Comparison of ENCODE assay signal across 22 cellular contexts in genomic region chr3:114216186-114216970, GRCh38. TPM values are rescaled to one million over a fixed set of nuclear protein-coding genes. Genes with fewer than 3 reads are reported as not detected.
DNase-seq lines count a peak whose midpoint lies in the region; ATAC-seq and TF ChIP-seq lines count a peak whose summit lies in the region.
"Had no signal": no experiment of that assay in that cellular context is flagged by ENCODE, and none has a peak within 500 bp of the region (broad histone marks: within the 10 kb centered on the region; RNA-seq: fewer than 3 reads in every experiment).

No MANE protein-coding gene starts in this region.

- DNase-seq in AG20443 (ENCODE audit: low spot score) (peak; percentile 54), GM23248 (peak; percentile 73), astrocyte of the hippocampus (ENCODE audit: low read depth, low spot score) (peak; percentile 66), kidney epithelial cell (ENCODE audit: low read depth) (peak; percentile 19), GOT3 (lab: John Stamatoyannopoulos, UW) (no peak), CD1c-positive myeloid dendritic cell (ENCODE audit: extremely low spot score) (no peak), NCI-H526 treated with DMSO at 0.1 percent for 48 hours (lab: John Stamatoyannopoulos, UW) (no peak)
- DNase-seq: activated CD4-positive, CD25-positive, alpha-beta regulatory T cell treated with anti-CD3 and anti-CD28 coated beads, Interleukin-2, amount 50 U/mL, for 72 hours; adrenal gland; DMS 273 treated with DMSO at 0.1 percent for 48 hours; endodermal cell; foreskin melanocyte; left ventricle myocardium superior; NCI-H2081 treated with DMSO at 0.1 percent for 48 hours; NCI-H510A treated with DMSO at 0.1 percent for 48 hours; SIG-M5 had no signal

- no peak for TF ChIP-seq CTCF in kidney epithelial cell (IDR thresholded peaks at IDR 0.05; ENCODE audit: insufficient read depth, low read length, poor library complexity, severe bottlenecking)

- H3K36me3 ChIP-seq in GM23248 (ENCODE audit: low read depth) (no peaks in the 10 kb centered on the region), kidney epithelial cell (ENCODE audit: control insufficient read depth, insufficient read depth, low read length) (no peaks in the 10 kb centered on the region)
- H3K36me3 ChIP-seq: adrenal gland, thoracic aorta had no signal

- H3K27me3 ChIP-seq in GM23248 (replicated peaks; ENCODE audit: insufficient read depth): no peaks in the 10 kb centered on the region
- no peaks in the 10 kb centered on the region for H3K27me3 ChIP-seq in kidney epithelial cell (ENCODE audit: control insufficient read depth, insufficient read depth, low read length)

- peaks cover 18% of the 10 kb centered on the region; the same call in 1 of the 2 replicates for H3K4me1 ChIP-seq in GM23248 (ENCODE audit: insufficient read depth)

- H3K9ac ChIP-seq in GM23248: no peak overlapping the region

- H2AFZ ChIP-seq in GM23248: no peak overlapping the region

- ATAC-seq in HG02938 (IDR thresholded peaks at IDR 0.05; ENCODE audit: unreplicated experiment): no peak
- ATAC-seq: left ventricle myocardium superior had no signal

- WGBS in GM23248 (ENCODE audit: low coverage in 1 of 2, low lambda C conversion rate in 2 of 2, missing lambda C conversion rate in 2 of 2), 2 experiments: 76% methylated on average over 5 of the region's 5 CpGs

- peaks cover 31% of the 10 kb centered on the region for H3F3A ChIP-seq in GM23248 (ENCODE audit: insufficient read depth)

- no peak overlapping the region for H3K4me2 ChIP-seq in GM23248 (ENCODE audit: unreplicated experiment)

- no peaks in the 10 kb centered on the region for H3K79me2 ChIP-seq in GM23248 (ENCODE audit: insufficient read depth)

- in situ Hi-C loops in GM23248 (cut with MboI): no loop called here

- peak overlapping the region; percentile 37 for H3K27ac ChIP-seq in GM23248
- H3K27ac ChIP-seq: adrenal gland, thoracic aorta had no signal

- H3K9me2 ChIP-seq in GM23248 (ENCODE audit: insufficient read depth): no peaks in the 10 kb centered on the region

- H4K20me1 ChIP-seq in GM23248 (ENCODE audit: insufficient read depth): no peaks in the 10 kb centered on the region

- H3K4me3 ChIP-seq in GM23248 (no peak overlapping the region), kidney epithelial cell (ENCODE audit: low read depth, low read length) (no peak overlapping the region)
- H3K4me3 ChIP-seq: adrenal gland, skin epidermis, thoracic aorta had no signal

- no peaks in the 10 kb centered on the region for H3K9me3 ChIP-seq in GM23248 (ENCODE audit: low read depth)
- H3K9me3 ChIP-seq: adrenal gland, thoracic aorta had no signal

RNA-seq across cellular contexts. Expression of gene ZNF80, which starts 21.0 kb away (rescaled TPM):
- total RNA-seq in GM23248 (2014; rRNA removed; shearing (Covaris generic)): not detected in 2 replicates
- polyA plus RNA-seq in GM23248 (2016; fragmentation: Nextera tagmentation; extraction: Ambion mirVana): not detected in 2 replicates
- not detected in 2 replicates for total RNA-seq in kidney epithelial cell
- total RNA-seq: adrenal gland, endodermal cell, left ventricle myocardium superior, osteocyte, thoracic aorta had no signal

RNA-seq across cellular contexts. Expression of gene DRD3, which starts 37.5 kb away (rescaled TPM):
- not detected in 2 replicates for total RNA-seq in GM23248 (2014; rRNA removed; shearing (Covaris generic))
- polyA plus RNA-seq in GM23248 (2016; fragmentation: Nextera tagmentation; extraction: Ambion mirVana): not detected in 2 replicates
- total RNA-seq in kidney epithelial cell: not detected in 2 replicates
- total RNA-seq: adrenal gland; cerebellum; endodermal cell; left ventricle myocardium superior; osteocyte; T-helper 2 cell treated with Interferon-gamma antibody and Interleukin-4, amounts not matched to agents 100 ng/mL and 5 ng/mL, for 36 hours; thoracic aorta had no signal
- polyA plus RNA-seq: adrenal gland had no signal

Comparison
In these comparisons a context has a peak if more than half of its experiments do, and no peak if none do; other contexts are left out.
1. DNase-seq: peak in AG20443 (single experiment), GM23248 (single experiment), astrocyte of the hippocampus (single experiment) and kidney epithelial cell (single experiment); none in GOT3 (single experiment), CD1c-positive myeloid dendritic cell (single experiment) and NCI-H526 treated with DMSO at 0.1 percent for 48 hours (single experiment).